In the genomic region with DNA sequence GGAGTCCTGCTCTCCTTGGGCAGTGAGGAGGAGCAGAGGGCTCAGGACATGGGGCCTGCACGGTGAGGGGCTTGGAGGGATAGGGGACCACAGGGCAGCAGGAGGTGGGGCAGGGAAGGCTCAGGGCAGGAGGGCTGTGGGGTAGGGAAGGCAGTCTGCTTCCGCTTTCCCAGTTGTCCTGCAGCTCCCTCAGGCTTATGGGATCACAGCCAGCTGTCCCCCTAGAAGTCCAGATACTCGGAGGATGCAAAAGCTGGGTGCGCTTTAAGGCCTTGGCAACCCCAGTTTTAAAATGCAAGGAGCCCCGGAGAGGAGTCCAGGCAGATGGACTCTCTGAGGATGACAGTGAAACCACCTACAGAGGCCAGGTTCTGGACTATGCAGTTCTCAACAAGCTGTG, we compare ENCODE assay signal across 10 cellular contexts.
"Had no signal": no experiment of that assay in that cellular context is flagged by ENCODE, and none has a peak within 500 bp of the region (broad histone marks: within the 10 kb centered on the region; RNA-seq: fewer than 3 reads in every experiment).

No MANE protein-coding gene starts in this region.

- ATAC-seq: HepG2 had no signal

- H2AFZ ChIP-seq: GM23248 had no signal

- H3K4me3 ChIP-seq: GM23248, K562 had no signal

- H3K27ac ChIP-seq: GM23248, HL-60 had no signal

- H3K9ac ChIP-seq: GM23248 had no signal

- FAIRE-seq: H54, HepG2, K562 had no signal

- DNase-seq: GM23248, GOT3, H9, HCEC 1CT, HFFc6, KG1 had no signal
